ENCODE assay signal across 2 cellular contexts in genomic region chr10:30586828-30587227, GRCh38.
A peak's percentile ranks its signal among the peaks of the same experiment; 100 is the strongest.
TF ChIP-seq lines count a peak whose summit lies in the region.

No MANE protein-coding gene starts in this region.

TF ChIP-seq in A549, 52 proteins besides CTCF, POLR2A, EP300 and RAD21 (continued from another document):
- TF ChIP-seq HMGXB4 (CRISPR knock-in tag; IDR thresholded peaks at IDR 0.05; ENCODE audit: borderline replicate concordance) (no peak), SMC3 (IDR thresholded peaks at IDR 0.05) (no peak), JUNB (IDR thresholded peaks at IDR 0.05) (no peak), TP53 (CRISPR knock-in tag; IDR thresholded peaks at IDR 0.05) (no peak), NR3C1 (IDR thresholded peaks at IDR 0.05) (no peak), FOSB (CRISPR knock-in tag; IDR thresholded peaks at IDR 0.05) (no peak), MAZ (IDR thresholded peaks at IDR 0.05; ENCODE audit: borderline replicate concordance, low read depth, low read length) (no peak), EHMT2 (IDR thresholded peaks at IDR 0.05; ENCODE audit: low read depth) (no peak), HDAC2 (IDR thresholded peaks at IDR 0.05) (no peak), JUN (IDR thresholded peaks at IDR 0.05) (no peak), POLR2AphosphoS2 (conservative IDR thresholded peaks at IDR 0.05; ENCODE audit: low read length) (no peak)

TF ChIP-seq in K562, 482 proteins besides CTCF, POLR2A, EP300 and RAD21 (continued from another document):
- TF ChIP-seq TBP (optimal IDR thresholded peaks at IDR 0.05; ENCODE audit: low read depth, low read length) (no peak), ZNF780A (CRISPR knock-in tag; IDR thresholded peaks at IDR 0.05) (no peak), RCOR1 (IDR thresholded peaks at IDR 0.05; ENCODE audit: borderline replicate concordance in 1 of 2, low read depth in 2 of 2, low read length in 2 of 2) (peak in 1 of 2 experiments; percentile 66; a peak in 1 of 4 replicates), HDAC2 (IDR thresholded peaks at IDR 0.05) (peak; percentile 60; the same call in 1 of the 2 replicates), CCAR2 (IDR thresholded peaks at IDR 0.05; ENCODE audit: low read depth, low read length) (no peak), SMARCA5 (IDR thresholded peaks at IDR 0.05) (peak; percentile 44; the same call in 1 of the 2 replicates), ADNP (tag; IDR thresholded peaks at IDR 0.05) (peak; percentile 87), RBM25 (IDR thresholded peaks at IDR 0.05; ENCODE audit: low read depth, low read length, severe bottlenecking) (peak; percentile 98), EWSR1 (IDR thresholded peaks at IDR 0.05; ENCODE audit: borderline replicate concordance, low read depth, partially characterized antibody) (no peak), BCOR (IDR thresholded peaks at IDR 0.05) (peak; percentile 94), THAP7 (CRISPR knock-in tag; IDR thresholded peaks at IDR 0.05) (no peak), CBX1 (IDR thresholded peaks at IDR 0.05; ENCODE audit: low read depth) (peak; percentile 80; the same call in 1 of the 2 replicates), HMG20A (CRISPR knock-in tag; conservative IDR thresholded peaks at IDR 0.05) (no peak), ZNF507 (tag; conservative IDR thresholded peaks at IDR 0.05) (0 out of 2 replicates have a peak, but pooled peaks have one; percentile 23), ELF4 (CRISPR knock-in tag; IDR thresholded peaks at IDR 0.05) (no peak), KDM1A (IDR thresholded peaks at IDR 0.05) (peak; percentile 53 to 71)
TF ChIP-seq in K562: peak in this region for 9.
